27 cellular contexts compared by ENCODE assay signal in the genomic region with DNA sequence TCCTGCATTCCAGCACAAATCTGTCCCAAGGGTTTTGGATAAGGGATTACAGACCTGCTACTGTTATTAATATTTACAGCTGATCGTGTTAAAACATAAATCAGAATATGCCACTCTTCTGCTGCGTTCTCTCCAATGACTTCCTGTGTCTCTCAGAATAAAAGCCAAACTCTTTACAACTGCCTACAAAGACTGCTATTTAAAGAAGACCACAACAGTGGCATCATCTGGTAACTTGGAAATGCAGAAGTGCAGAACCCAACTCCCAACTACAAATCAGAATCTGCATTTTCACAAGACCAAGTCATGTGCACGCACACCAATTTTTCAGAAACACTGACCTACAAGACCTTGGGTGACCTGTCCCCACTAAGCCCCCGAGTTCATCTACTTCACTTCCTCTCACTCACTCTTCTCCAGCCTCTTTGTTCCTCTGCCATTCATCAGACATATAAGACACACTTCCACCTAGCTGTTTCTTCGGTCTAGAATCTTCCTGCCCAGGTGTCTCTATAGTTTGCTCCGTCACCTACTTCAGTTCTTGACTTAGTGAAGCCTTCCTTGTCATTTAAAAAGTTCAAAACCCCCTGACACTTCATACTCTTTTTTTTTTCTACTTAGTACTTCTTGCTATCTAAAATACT. TPM values are rescaled to one million over a fixed set of nuclear protein-coding genes. Genes with fewer than 3 reads are reported as not detected.
DNase-seq lines count a peak whose midpoint lies in the region; ATAC-seq, FAIRE-seq and TF ChIP-seq lines count a peak whose summit lies in the region.
"Had no signal": no experiment of that assay in that cellular context is flagged by ENCODE, and none has a peak within 500 bp of the region (broad histone marks: within the 10 kb centered on the region; RNA-seq: fewer than 3 reads in every experiment).

No MANE protein-coding gene starts in this region.

- no peak overlapping the region for H3K14ac ChIP-seq in IMR-90 (replicated peaks; ENCODE audit: low read depth, low read length)

- no peaks in the 10 kb centered on the region for H3K36me3 Mint-ChIP-seq in CD4-positive, alpha-beta T cell (ENCODE audit: low read depth)
- no peaks in the 10 kb centered on the region for H3K36me3 Mint-ChIP-seq in naive thymus-derived CD8-positive, alpha-beta T cell
- H3K36me3 Mint-ChIP-seq: activated naive CD4-positive, alpha-beta T cell treated with anti-CD3 and anti-CD28 coated beads, Interleukin-2, amount 10 ng/mL, durations not matched to agents 7 days and 5 days; IgD-negative memory B cell; stimulated activated naive B cell treated with anti-CD40 and anti-IgM and Interleukin-4, amounts not matched to agents 10 μg/mL and 1 μg/mL and 100 μg/mL, for 72 hours had no signal

- H3K4me1 ChIP-seq in IMR-90 (ENCODE audit: control insufficient read depth, insufficient read depth, low read length) (peaks cover 16% of the 10 kb centered on the region; the same call in 1 of the 2 replicates), GM12878 (ENCODE audit: control insufficient read depth, insufficient read depth, low read length) (no peaks in the 10 kb centered on the region), esophagus muscularis mucosa (peaks cover 22 to 56% (median 49%) of the 10 kb centered on the region in 4 donors)
- H3K4me1 ChIP-seq: BE2C had no signal

- H3K23ac ChIP-seq in IMR-90 (ENCODE audit: low read depth, low read length): no peak overlapping the region

- no peak overlapping the region for H3K9ac ChIP-seq in IMR-90 (ENCODE audit: low read depth, low read length)
- H3K9ac ChIP-seq in GM12878 (ENCODE audit: control insufficient read depth, insufficient read depth, low read length): no peak overlapping the region
- H3K9ac ChIP-seq: SK-N-SH had no signal

- TF ChIP-seq CTCF in CD4-positive, alpha-beta T cell (IDR thresholded peaks at IDR 0.05): no peak
- TF ChIP-seq CTCF in IMR-90 (conservative IDR thresholded peaks at IDR 0.05; ENCODE audit: low read depth, low read length): no peak
- no peak for TF ChIP-seq CTCF in GM12878 (IDR thresholded peaks at IDR 0.05 in 2 of 3, conservative IDR thresholded peaks at IDR 0.05 in 1 of 3; ENCODE audit: control insufficient read depth in 2 of 3, extremely low read depth in 1 of 3, insufficient read depth in 1 of 3, low read depth in 3 of 3, low read length in 3 of 3)
- TF ChIP-seq CTCF in esophagus muscularis mucosa (IDR thresholded peaks at IDR 0.05): no peak

- peak; percentile 41 for ATAC-seq in CD4-positive, alpha-beta T cell (ENCODE audit: poor library complexity)
- ATAC-seq in IMR-90 (ENCODE audit: low read depth): no peak
- ATAC-seq in GM12878: no peak
- peak; percentile 77 to 89 for ATAC-seq in naive thymus-derived CD8-positive, alpha-beta T cell
- ATAC-seq in GM18519 (IDR thresholded peaks at IDR 0.05; ENCODE audit: low FRiP score, unreplicated experiment): no peak
- ATAC-seq in GM18867 (IDR thresholded peaks at IDR 0.05; ENCODE audit: unreplicated experiment): no peak
- ATAC-seq: stimulated activated naive B cell treated with anti-CD40 and anti-IgM and Interleukin-4, amounts not matched to agents 10 μg/mL and 1 μg/mL and 100 μg/mL, for 72 hours had no signal

- no peak overlapping the region for H3K56ac ChIP-seq in IMR-90 (ENCODE audit: extremely low read depth, insufficient read depth, low read length)

- H3K18ac ChIP-seq in IMR-90 (ENCODE audit: low read depth, low read length): peak overlapping the region; percentile 17; the same call in 1 of the 2 replicates

- H3K27ac Mint-ChIP-seq in CD4-positive, alpha-beta T cell: no peak overlapping the region
- H3K27ac Mint-ChIP-seq in naive thymus-derived CD8-positive, alpha-beta T cell: peak overlapping the region in 5 of 10 donors; percentile 0 to 57 (median 0)
- H3K27ac Mint-ChIP-seq: activated naive CD4-positive, alpha-beta T cell treated with anti-CD3 and anti-CD28 coated beads, Interleukin-2, amount 10 ng/mL, durations not matched to agents 7 days and 5 days; activated T-helper 17 cell treated with anti-CD3 and anti-CD28 coated beads, Interleukin-2, amount 50 U/mL, for 72 hours; IgD-negative memory B cell; stimulated activated naive B cell treated with anti-CD40 and anti-IgM and Interleukin-4, amounts not matched to agents 10 μg/mL and 1 μg/mL and 100 μg/mL, for 72 hours; T-helper 1 cell treated with Interleukin-12 subunit alpha and Interleukin-12 subunit beta and Interleukin-4 antibody, amounts not matched to agents 30 μg/mL and 1 μg/mL, for 36 hours had no signal

- no peak for TF ChIP-seq RAD21 in IMR-90 (IDR thresholded peaks at IDR 0.05; ENCODE audit: low read length)
- TF ChIP-seq RAD21 in GM12878 (IDR thresholded peaks at IDR 0.05; ENCODE audit: insufficient read depth, low read depth, low read length): no peak

- H3K9me1 ChIP-seq in IMR-90 (ENCODE audit: insufficient read depth, low read length): 0 out of 2 replicates have a peak, but pooled peaks cover 3% of the 10 kb centered on the region

- peak overlapping the region; percentile 51 for H2BK120ac ChIP-seq in IMR-90 (ENCODE audit: low read depth, low read length)

- no peak overlapping the region for H3K4me3 ChIP-seq in IMR-90 (ENCODE audit: insufficient read depth, low read depth, low read length)
- H3K4me3 ChIP-seq in GM12878: no peak overlapping the region
- H3K4me3 ChIP-seq in esophagus muscularis mucosa: no peak overlapping the region
- H3K4me3 ChIP-seq: adrenal gland had no signal

- no peaks in the 10 kb centered on the region for H3K79me2 ChIP-seq in GM12878 (ENCODE audit: control insufficient read depth, insufficient read depth, low read length)

- no peaks in the 10 kb centered on the region for H4K20me1 ChIP-seq in IMR-90 (ENCODE audit: insufficient read depth, low read length)
- no peaks in the 10 kb centered on the region for H4K20me1 ChIP-seq in GM12878 (ENCODE audit: control insufficient read depth, insufficient read depth)

- no peak for FAIRE-seq in GM12878 (lab: Jason Lieb, UNC)

- BruUV-seq in IMR-90 (replicated peaks; lab: Mats Ljungman, UMichigan) (no TSS peak), GM12878 (replicated peaks; lab: Mats Ljungman, UMichigan) (no TSS peak)

- H4K8ac ChIP-seq in IMR-90 (ENCODE audit: low read depth in 2 of 2, low read length in 2 of 2): peak overlapping the region in 1 of 2 experiments; percentile 25; a peak in 1 of 4 replicates

- no peak overlapping the region; the same call in 1 of the 2 replicates for H2AK5ac ChIP-seq in IMR-90 (ENCODE audit: low read depth, low read length)

- H3K27me3 Mint-ChIP-seq in CD4-positive, alpha-beta T cell: peaks cover 5% of the 10 kb centered on the region
- H3K27me3 Mint-ChIP-seq in naive thymus-derived CD8-positive, alpha-beta T cell: peaks cover 3 to 19% (median 7%) of the 10 kb centered on the region in 5 donors
- H3K27me3 Mint-ChIP-seq: activated naive CD4-positive, alpha-beta T cell treated with anti-CD3 and anti-CD28 coated beads, Interleukin-2, amount 10 ng/mL, durations not matched to agents 7 days and 5 days had no signal

- TF ChIP-seq EP300 in GM12878 (IDR thresholded peaks at IDR 0.05; ENCODE audit: borderline replicate concordance in 1 of 2, control insufficient read depth in 1 of 2, low read depth in 2 of 2, low read length in 2 of 2) (no peak), esophagus muscularis mucosa (IDR thresholded peaks at IDR 0.05) (no peak)

- no peaks in the 10 kb centered on the region for H3K9me3 Mint-ChIP-seq in CD4-positive, alpha-beta T cell
- no peaks in the 10 kb centered on the region for H3K9me3 Mint-ChIP-seq in naive thymus-derived CD8-positive, alpha-beta T cell
- H3K9me3 Mint-ChIP-seq: activated naive CD4-positive, alpha-beta T cell treated with anti-CD3 and anti-CD28 coated beads, Interleukin-2, amount 10 ng/mL, durations not matched to agents 7 days and 5 days; activated T-helper 17 cell treated with anti-CD3 and anti-CD28 coated beads, Interleukin-2, amount 50 U/mL, for 72 hours; IgD-negative memory B cell; stimulated activated naive B cell treated with anti-CD40 and anti-IgM and Interleukin-4, amounts not matched to agents 10 μg/mL and 1 μg/mL and 100 μg/mL, for 72 hours; T-helper 1 cell treated with Interleukin-12 subunit alpha and Interleukin-12 subunit beta and Interleukin-4 antibody, amounts not matched to agents 30 μg/mL and 1 μg/mL, for 36 hours had no signal

- TF ChIP-seq POLR2A in IMR-90 (IDR thresholded peaks at IDR 0.05; ENCODE audit: low read depth, low read length) (no peak), GM12878 (IDR thresholded peaks at IDR 0.05; ENCODE audit: low read depth, low read length) (no peak), esophagus muscularis mucosa (IDR thresholded peaks at IDR 0.05; ENCODE audit: low read depth) (no peak)

- SMC1A ChIA-PET in GM12878 (lab: Charles Lee; ENCODE audit: uncharacterized antibody, unreplicated experiment): no interaction called here

- no peak for DNase-seq in CD4-positive, alpha-beta T cell
- no peak for DNase-seq in IMR-90
- DNase-seq in GM12878 (ENCODE audit: low read depth, low spot score): no peak
- peak in 3 of 10 donors; percentile 17 to 48 (median 40) for DNase-seq in naive thymus-derived CD8-positive, alpha-beta T cell
- no peak for DNase-seq in dermis blood vessel endothelial cell
- no peak for DNase-seq in esophagus muscularis mucosa (ENCODE audit: extremely low spot score)
- DNase-seq: activated CD4-positive, alpha-beta T cell treated with anti-CD3 and anti-CD28 coated beads, Interleukin-2, amount 50 U/mL, for 48 hours; activated CD4-positive, CD25-positive, alpha-beta regulatory T cell treated with anti-CD3 and anti-CD28 coated beads, Interleukin-2, amount 50 U/mL, for 72 hours; activated naive CD4-positive, alpha-beta T cell treated with anti-CD3 and anti-CD28 coated beads, Interleukin-2, amount 10 ng/mL, durations not matched to agents 7 days and 5 days; adrenal gland; BE2C; brain microvascular endothelial cell; effector CD4-positive, alpha-beta T cell; mammary epithelial cell; NCI-H1105 treated with DMSO at 0.1 percent for 48 hours; NCI-H187 treated with DMSO at 0.1 percent for 48 hours; NCI-H2171; occipital lobe; SK-N-SH; stimulated activated naive B cell treated with anti-CD40 and anti-IgM and Interleukin-4, amounts not matched to agents 10 μg/mL and 1 μg/mL and 100 μg/mL, for 72 hours; substantia nigra; trophoblast cell had no signal

- H3K4ac ChIP-seq in IMR-90 (ENCODE audit: low read depth, low read length): peak overlapping the region; percentile 58

- H3K4me3 Mint-ChIP-seq in CD4-positive, alpha-beta T cell: peak overlapping the region; percentile 0
- peak overlapping the region; percentile 22 to 56 (median 38) for H3K4me3 Mint-ChIP-seq in naive thymus-derived CD8-positive, alpha-beta T cell
- H3K4me3 Mint-ChIP-seq: activated naive CD4-positive, alpha-beta T cell treated with anti-CD3 and anti-CD28 coated beads, Interleukin-2, amount 10 ng/mL, durations not matched to agents 7 days and 5 days; activated T-helper 17 cell treated with anti-CD3 and anti-CD28 coated beads, Interleukin-2, amount 50 U/mL, for 72 hours; IgD-negative memory B cell; stimulated activated naive B cell treated with anti-CD40 and anti-IgM and Interleukin-4, amounts not matched to agents 10 μg/mL and 1 μg/mL and 100 μg/mL, for 72 hours; T-helper 1 cell treated with Interleukin-12 subunit alpha and Interleukin-12 subunit beta and Interleukin-4 antibody, amounts not matched to agents 30 μg/mL and 1 μg/mL, for 36 hours had no signal

- 100% methylated on average over 1 of the region's 6 CpGs; no CpG with 5 or more reads in 1 of the 2 experiments for WGBS in IMR-90 (ENCODE audit: extremely low coverage in 2 of 2, insufficient read length in 1 of 2), 2 experiments
- WGBS in GM12878 (ENCODE audit: insufficient coverage, insufficient replicate concordance, low lambda C conversion rate, missing lambda C conversion rate): 28% methylated on average over 6 of the region's 6 CpGs
- WGBS in esophagus muscularis mucosa: 78% methylated on average over 6 of the region's 6 CpGs

- H2AFZ ChIP-seq in IMR-90 (replicated peaks; ENCODE audit: low read length, poor library complexity) (no peak overlapping the region), GM12878 (ENCODE audit: control insufficient read depth, low read depth, low read length) (no peak overlapping the region)

- peak overlapping the region; percentile 50 for H4K91ac ChIP-seq in IMR-90 (ENCODE audit: insufficient read depth, low read depth, low read length)

- H2BK5ac ChIP-seq in IMR-90 (ENCODE audit: low read depth, low read length, poor library complexity, severe bottlenecking): no peak overlapping the region

- no peaks in the 10 kb centered on the region for H3K36me3 ChIP-seq in IMR-90 (ENCODE audit: control insufficient read depth, insufficient read depth, low read length)
- no peaks in the 10 kb centered on the region for H3K36me3 ChIP-seq in GM12878 (ENCODE audit: control insufficient read depth in 2 of 2, insufficient read depth in 2 of 2, low read length in 1 of 2)
- H3K36me3 ChIP-seq in esophagus muscularis mucosa: no peaks in the 10 kb centered on the region
- H3K36me3 ChIP-seq: adrenal gland, BE2C, brain microvascular endothelial cell had no signal

- peak overlapping the region; percentile 29; the same call in 1 of the 3 replicates for H2BK15ac ChIP-seq in IMR-90 (ENCODE audit: low read depth, low read length)

- intact Hi-C loops in CD4-positive, alpha-beta T cell (cut with DNase I, micrococcal nuclease): no loop called here
- intact Hi-C loops in IMR-90 (cut with micrococcal nuclease): no loop called here
- intact Hi-C loops in GM12878 (cut with micrococcal nuclease; ENCODE audit: unreplicated experiment): no loop called here
- intact Hi-C loops in esophagus muscularis mucosa (cut with DNase I): no loop called here

- no peaks in the 10 kb centered on the region for H3K27me3 ChIP-seq in CD4-positive, alpha-beta T cell (ENCODE audit: control insufficient read depth, insufficient read depth, low read length)
- H3K27me3 ChIP-seq in IMR-90 (ENCODE audit: control insufficient read depth, insufficient read depth, low read length) (no peaks in the 10 kb centered on the region), GM12878 (replicated peaks in 1 of 2; ENCODE audit: control insufficient read depth in 2 of 2, insufficient read depth in 2 of 2, low read length in 1 of 2) (peaks cover 1 to 4% of the 10 kb centered on the region in 2 experiments; a peak in 2 of 4 replicates), esophagus muscularis mucosa (no peaks in the 10 kb centered on the region)
- H3K27me3 ChIP-seq: adrenal gland, BE2C, brain microvascular endothelial cell had no signal

- POLR2A ChIA-PET in CD4-positive, alpha-beta T cell (lab: Charles Lee): no interaction called here
- POLR2A ChIA-PET in IMR-90 (lab: Charles Lee; ENCODE audit: unreplicated experiment) (no interaction called here), GM12878 (lab: Charles Lee) (no interaction called here)
- POLR2A ChIA-PET in naive thymus-derived CD8-positive, alpha-beta T cell (lab: Charles Lee): no interaction called here

- H3K27ac ChIP-seq in CD4-positive, alpha-beta T cell (ENCODE audit: low read depth, low read length): no peak overlapping the region
- H3K27ac ChIP-seq in IMR-90 (ENCODE audit: insufficient read depth, low read length): no peak overlapping the region
- no peak overlapping the region for H3K27ac ChIP-seq in GM12878 (ENCODE audit: control insufficient read depth, insufficient read depth)
- H3K27ac ChIP-seq in esophagus muscularis mucosa (replicated peaks in 1 of 4): no peak overlapping the region
- H3K27ac ChIP-seq: adrenal gland, brain microvascular endothelial cell had no signal

- no peaks in the 10 kb centered on the region for H3K9me3 ChIP-seq in CD4-positive, alpha-beta T cell (ENCODE audit: control insufficient read depth, low read length)
- H3K9me3 ChIP-seq in IMR-90 (ENCODE audit: control insufficient read depth, insufficient read depth, low read length): no peaks in the 10 kb centered on the region
- no peaks in the 10 kb centered on the region; the same call in 2 of the 3 replicates for H3K9me3 ChIP-seq in GM12878 (replicated peaks; ENCODE audit: control insufficient read depth, insufficient read depth, low read length)
- no peaks in the 10 kb centered on the region for H3K9me3 ChIP-seq in esophagus muscularis mucosa
- H3K9me3 ChIP-seq: adrenal gland, BE2C, SK-N-SH had no signal

- in situ Hi-C loops in IMR-90 (cut with MboI; ENCODE audit: low sequenced_read_pairs): no loop called here
- in situ Hi-C loops in GM12878 (cut with MboI): no loop called here

- H3K79me1 ChIP-seq in IMR-90 (ENCODE audit: low read depth in 1 of 2, low read length in 2 of 2): peaks cover 4 to 18% of the 10 kb centered on the region in 2 experiments; a peak in 3 of 4 replicates

- H2AK9ac ChIP-seq in IMR-90 (replicated peaks; ENCODE audit: low read depth, low read length, poor library complexity): no peak overlapping the region

- RAD21 ChIA-PET in GM12878 (lab: Charles Lee; ENCODE audit: unreplicated experiment): interaction anchor here (0.8 kb wide), 1 partner anchor 198 kb away, joined by 3 read pairs; no protein-coding TSS in a partner anchor

- peaks cover 12% of the 10 kb centered on the region for H3K4me1 Mint-ChIP-seq in CD4-positive, alpha-beta T cell (ENCODE audit: low read depth)
- H3K4me1 Mint-ChIP-seq in naive thymus-derived CD8-positive, alpha-beta T cell: peaks cover 6 to 12% (median 9%) of the 10 kb centered on the region in 4 donors
- H3K4me1 Mint-ChIP-seq: activated T-helper 17 cell treated with anti-CD3 and anti-CD28 coated beads, Interleukin-2, amount 50 U/mL, for 72 hours; stimulated activated naive B cell treated with anti-CD40 and anti-IgM and Interleukin-4, amounts not matched to agents 10 μg/mL and 1 μg/mL and 100 μg/mL, for 72 hours had no signal

- H3K4me2 ChIP-seq in IMR-90 (ENCODE audit: low read depth, low read length) (no peak overlapping the region), GM12878 (ENCODE audit: control insufficient read depth, insufficient read depth) (no peak overlapping the region)
- H3K4me2 ChIP-seq: SK-N-SH had no signal

- peak overlapping the region; percentile 53 for H2BK20ac ChIP-seq in IMR-90 (ENCODE audit: low read depth, low read length)

- peak overlapping the region; percentile 26; the same call in 1 of the 2 replicates for H4K5ac ChIP-seq in IMR-90 (ENCODE audit: low read depth, low read length)

- dilution Hi-C loops in IMR-90 (cut with HindIII; ENCODE audit: low sequenced_read_pairs, unreplicated experiment): no loop called here

- CTCF ChIA-PET in CD4-positive, alpha-beta T cell (lab: Charles Lee): no interaction called here
- CTCF ChIA-PET in IMR-90 (lab: Yijun Ruan, JAX): no interaction called here
- CTCF ChIA-PET in GM12878 (lab: Yijun Ruan, JAX): interaction anchor here (0.9 kb wide), 1 partner anchor 267 kb away, joined by 3 read pairs; no protein-coding TSS in a partner anchor

RNA-seq across cellular contexts. Expression of gene CHN1, which starts 36.0 kb away (rescaled TPM):
- total RNA-seq in CD4-positive, alpha-beta T cell: 1 to 10 TPM; 5.3 to 5.6 TPM
- 54.4 and 58.4 TPM in 2 replicates for total RNA-seq in IMR-90 (2012; rRNA removed)
- 65.3 and 66.9 TPM in 2 replicates for polyA plus RNA-seq in IMR-90 (2012; rRNA removed)
- 19.4 and 37.8 TPM in 2 replicates for polyA plus RNA-seq in IMR-90 (2012; cell fraction: cytosol; rRNA removed)
- polyA plus RNA-seq in IMR-90 (2012; cell fraction: nucleus; rRNA removed; ENCODE audit: low replicate concordance): 4.6 and 47.5 TPM in 2 replicates
- total RNA-seq in GM12878 (2013; cell fraction: nucleolus; rRNA removed): 1.2 and 2.6 TPM in 2 replicates
- total RNA-seq in GM12878 (2014; rRNA removed): 0.65 TPM in 1 of 2 replicates, not detected in the other
- 0.36 and 0.69 TPM in 2 replicates for total RNA-seq in GM12878 (2014; rRNA removed; fragmentation: Illumina TruSeq; extraction: Trizol)
- total RNA-seq in GM12878 (2021): 0.24 and 0.92 TPM in 2 replicates
- 0.38 TPM for polyA plus RNA-seq in GM12878 (2011; ENCODE audit: low read depth)
- 0.76 and 0.86 TPM in 2 replicates for polyA plus RNA-seq in GM12878 (2011; rRNA removed)
- 0.38 and 0.40 TPM in 2 replicates for polyA plus RNA-seq in GM12878 (2011; cell fraction: cytosol; rRNA removed)
- polyA plus RNA-seq in GM12878 (2011; cell fraction: nucleus; rRNA removed): 0.76 and 1.1 TPM in 2 replicates
- 0.22 and 0.43 TPM in 2 replicates for polyA plus RNA-seq in GM12878 (2012)
- 0.41 and 0.60 TPM in 2 replicates for polyA plus RNA-seq in GM12878 (2014; fragmentation: Illumina TruSeq; extraction: Trizol)
- polyA plus RNA-seq in GM12878 (2014; fragmentation: Nextera tagmentation; extraction: Ambion mirVana): under 1 TPM; 0.27 to 0.53 TPM
- polyA plus RNA-seq in GM12878 (2014; rRNA removed): 0.18 and 0.24 TPM in 2 replicates
- under 1 TPM; 0.58 to 0.92 TPM for polyA plus RNA-seq in GM12878 (2016; fragmentation: Nextera tagmentation; extraction: Ambion mirVana)
- polyA minus RNA-seq in GM12878 (2011; rRNA and poly(A)+ RNA removed): 0.82 and 1.8 TPM in 2 replicates
- 1.1 and 2.9 TPM in 2 replicates for polyA minus RNA-seq in GM12878 (2011; cell fraction: cytosol; rRNA and poly(A)+ RNA removed)
- polyA minus RNA-seq in GM12878 (2011; cell fraction: nucleus; rRNA and poly(A)+ RNA removed): 1.2 and 3.8 TPM in 2 replicates
- 1 to 10 TPM; 1.8 to 1.9 TPM for total RNA-seq in naive thymus-derived CD8-positive, alpha-beta T cell
- polyA plus RNA-seq in naive thymus-derived CD8-positive, alpha-beta T cell: 1 to 10 TPM in 1 of 3 donors, under 1 TPM in 2; 0.58 to 2.2 (median 0.74) TPM
- total RNA-seq in dermis blood vessel endothelial cell: 17.1 and 18.5 TPM in 2 replicates
- total RNA-seq in esophagus muscularis mucosa: 10 to 100 TPM; 23.2 to 32.3 (median 29.8) TPM
- polyA plus RNA-seq: IgD-negative memory B cell had no signal

Comparison
In these comparisons a context has a peak if more than half of its experiments do, and no peak if none do; other contexts are left out.
1. ATAC-seq: peak in CD4-positive, alpha-beta T cell (single experiment) and naive thymus-derived CD8-positive, alpha-beta T cell (2 of 2); none in IMR-90 (single experiment), GM12878 (single experiment), GM18519 (single experiment) and GM18867 (single experiment).